1 cellular context compared by ENCODE assay signal in the genomic region with DNA sequence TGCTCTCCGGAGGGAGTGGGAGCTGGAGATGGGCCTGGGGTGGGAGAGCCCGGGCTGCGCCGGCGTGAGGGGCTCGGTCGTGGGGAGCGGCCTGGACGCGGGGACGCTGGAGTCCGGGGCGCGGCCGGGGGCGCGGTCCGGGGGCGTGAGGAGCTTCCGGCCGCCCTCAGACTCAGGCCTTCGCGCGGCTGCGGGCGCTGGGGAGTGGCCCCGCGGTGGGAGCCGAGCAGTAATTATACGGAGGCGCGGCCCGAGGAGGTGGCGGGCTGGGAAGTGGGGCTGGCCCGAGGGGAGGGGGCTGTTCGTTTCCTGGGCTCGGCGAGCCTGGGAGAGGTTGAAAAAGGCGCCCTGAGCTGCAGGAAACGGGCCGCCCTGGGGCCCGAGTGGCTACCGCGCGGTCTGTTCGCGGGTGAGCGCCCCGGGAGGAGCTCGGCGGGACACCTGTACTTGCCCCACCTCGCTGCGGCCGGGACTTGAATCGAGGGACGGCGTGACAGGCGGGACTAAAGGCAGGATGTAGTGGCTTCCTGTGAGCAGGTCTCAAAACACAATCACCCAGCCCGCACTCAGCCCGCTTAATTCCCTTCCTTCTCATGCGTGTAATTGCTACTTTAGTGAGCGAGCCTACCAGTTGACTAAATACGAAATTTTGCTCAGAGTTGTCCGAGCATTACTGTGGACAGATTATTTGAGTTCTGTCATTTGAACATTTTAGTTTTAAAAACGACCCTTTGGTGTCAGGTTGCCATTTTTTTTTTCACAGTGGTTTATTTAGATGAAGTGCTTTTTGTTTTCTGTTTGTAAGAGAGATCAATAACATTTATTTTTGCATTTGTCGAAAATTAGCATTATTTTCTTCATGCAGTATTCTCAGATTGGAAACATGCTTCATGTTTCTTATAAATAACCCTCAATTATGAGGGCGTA.
A peak's percentile ranks its signal among the peaks of the same experiment; 100 is the strongest.
TF ChIP-seq lines count a peak whose summit lies in the region.

No MANE protein-coding gene starts in this region.

TF ChIP-seq in HepG2, 621 proteins besides CTCF, POLR2A, EP300 and RAD21 (continued from another document and continues in another):
- TF ChIP-seq PRDM10 (CRISPR knock-in tag; IDR thresholded peaks at IDR 0.05; ENCODE audit: low read depth) (no peak), NFE2L2 (IDR thresholded peaks at IDR 0.05; ENCODE audit: low read length) (no peak), ESRRA (CRISPR knock-in tag; IDR thresholded peaks at IDR 0.05; ENCODE audit: low read depth) (peak; percentile 35; the same call in 1 of the 2 replicates), ZNF549 (CRISPR knock-in tag; IDR thresholded peaks at IDR 0.05) (0 out of 2 replicates have a peak, but pooled peaks have one; percentile 27), ZNF879 (CRISPR knock-in tag; IDR thresholded peaks at IDR 0.05) (no peak), ZNF136 (CRISPR knock-in tag; IDR thresholded peaks at IDR 0.05; ENCODE audit: low read depth) (no peak), NFKB2 (CRISPR knock-in tag; IDR thresholded peaks at IDR 0.05; ENCODE audit: borderline replicate concordance) (peak; percentile 69; the same call in 1 of the 2 replicates), U2AF1 (optimal IDR thresholded peaks at IDR 0.05; ENCODE audit: low read depth, low read length) (no peak), ZNF205 (CRISPR knock-in tag; IDR thresholded peaks at IDR 0.05) (peak; percentile 68; the same call in 1 of the 2 replicates), ZNF878 (CRISPR knock-in tag; IDR thresholded peaks at IDR 0.05) (no peak), RXRA (CRISPR knock-in tag; IDR thresholded peaks at IDR 0.05) (peak; percentile 57; the same call in 1 of the 2 replicates), ZNF234 (CRISPR knock-in tag; conservative IDR thresholded peaks at IDR 0.05) (0 out of 2 replicates have a peak, but pooled peaks have one; percentile 65), TAF1 (CRISPR knock-in tag; IDR thresholded peaks at IDR 0.05) (peak; percentile 56), ZNF788 (CRISPR knock-in tag; IDR thresholded peaks at IDR 0.05; ENCODE audit: borderline replicate concordance) (peak; percentile 60; the same call in 1 of the 2 replicates), DMAP1 (CRISPR knock-in tag; IDR thresholded peaks at IDR 0.05) (peak; percentile 65; the same call in 1 of the 2 replicates), ZZZ3 (CRISPR knock-in tag; IDR thresholded peaks at IDR 0.05; ENCODE audit: borderline replicate concordance) (no peak), ZC3H4 (CRISPR knock-in tag; IDR thresholded peaks at IDR 0.05; ENCODE audit: borderline replicate concordance) (no peak), ZNF432 (CRISPR knock-in tag; IDR thresholded peaks at IDR 0.05; ENCODE audit: borderline replicate concordance) (no peak), YY1 (IDR thresholded peaks at IDR 0.05; ENCODE audit: insufficient read depth, insufficient replicate concordance, low read depth, low read length) (peak; percentile 9), ZNF574 (CRISPR knock-in tag; IDR thresholded peaks at IDR 0.05) (peak; percentile 45; the same call in 1 of the 2 replicates), ZNF704 (CRISPR knock-in tag; IDR thresholded peaks at IDR 0.05; ENCODE audit: borderline replicate concordance) (0 out of 2 replicates have a peak, but pooled peaks have one; percentile 45), SNAI1 (CRISPR knock-in tag; IDR thresholded peaks at IDR 0.05; ENCODE audit: borderline replicate concordance) (no peak), PTBP1 (IDR thresholded peaks at IDR 0.05; ENCODE audit: low read depth, low read length, poor library complexity, severe bottlenecking) (no peak), PRDM4 (CRISPR knock-in tag; IDR thresholded peaks at IDR 0.05; ENCODE audit: borderline replicate concordance) (no peak), ZNF33A (CRISPR knock-in tag; IDR thresholded peaks at IDR 0.05; ENCODE audit: borderline replicate concordance) (no peak), KMT2B (CRISPR knock-in tag; IDR thresholded peaks at IDR 0.05) (peak; percentile 77), RBAK (CRISPR knock-in tag; IDR thresholded peaks at IDR 0.05) (no peak), TCF7L2 (IDR thresholded peaks at IDR 0.05; ENCODE audit: low read depth, low read length) (no peak), RFX1 (IDR thresholded peaks at IDR 0.05) (no peak), ZBTB7B (CRISPR knock-in tag; IDR thresholded peaks at IDR 0.05) (peak; percentile 63; the same call in 1 of the 2 replicates), ZNF83 (CRISPR knock-in tag; IDR thresholded peaks at IDR 0.05; ENCODE audit: borderline replicate concordance) (peak; percentile 30; the same call in 1 of the 2 replicates), ZNF550 (CRISPR knock-in tag; IDR thresholded peaks at IDR 0.05; ENCODE audit: borderline replicate concordance) (no peak), CREB3 (CRISPR knock-in tag; IDR thresholded peaks at IDR 0.05) (no peak), ZNF274 (CRISPR knock-in tag; IDR thresholded peaks at IDR 0.05) (no peak; the same call in 1 of the 2 replicates), SALL2 (CRISPR knock-in tag; IDR thresholded peaks at IDR 0.05) (peak; percentile 65; the same call in 1 of the 2 replicates), ARNT (IDR thresholded peaks at IDR 0.05) (no peak), ZNF713 (CRISPR knock-in tag; IDR thresholded peaks at IDR 0.05) (no peak), CHCHD3 (CRISPR knock-in tag; IDR thresholded peaks at IDR 0.05) (no peak), ATAD3A (CRISPR knock-in tag; IDR thresholded peaks at IDR 0.05) (no peak), ZNF720 (CRISPR knock-in tag; IDR thresholded peaks at IDR 0.05) (no peak), MLLT10 (CRISPR knock-in tag; IDR thresholded peaks at IDR 0.05) (no peak)
- TF ChIP-seq, protein P1, sequence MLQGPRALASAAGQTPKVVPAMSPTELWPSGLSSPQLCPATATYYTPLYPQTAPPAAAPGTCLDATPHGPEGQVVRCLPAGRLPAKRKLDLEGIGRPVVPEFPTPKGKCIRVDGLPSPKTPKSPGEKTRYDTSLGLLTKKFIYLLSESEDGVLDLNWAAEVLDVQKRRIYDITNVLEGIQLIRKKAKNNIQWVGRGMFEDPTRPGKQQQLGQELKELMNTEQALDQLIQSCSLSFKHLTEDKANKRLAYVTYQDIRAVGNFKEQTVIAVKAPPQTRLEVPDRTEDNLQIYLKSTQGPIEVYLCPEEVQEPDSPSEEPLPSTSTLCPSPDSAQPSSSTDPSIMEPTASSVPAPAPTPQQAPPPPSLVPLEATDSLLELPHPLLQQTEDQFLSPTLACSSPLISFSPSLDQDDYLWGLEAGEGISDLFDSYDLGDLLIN (CRISPR knock-in tag; IDR thresholded peaks at IDR 0.05; ENCODE audit: borderline replicate concordance) = peak; percentile 88; the same call in 1 of the 2 replicates
- TF ChIP-seq, protein P2, sequence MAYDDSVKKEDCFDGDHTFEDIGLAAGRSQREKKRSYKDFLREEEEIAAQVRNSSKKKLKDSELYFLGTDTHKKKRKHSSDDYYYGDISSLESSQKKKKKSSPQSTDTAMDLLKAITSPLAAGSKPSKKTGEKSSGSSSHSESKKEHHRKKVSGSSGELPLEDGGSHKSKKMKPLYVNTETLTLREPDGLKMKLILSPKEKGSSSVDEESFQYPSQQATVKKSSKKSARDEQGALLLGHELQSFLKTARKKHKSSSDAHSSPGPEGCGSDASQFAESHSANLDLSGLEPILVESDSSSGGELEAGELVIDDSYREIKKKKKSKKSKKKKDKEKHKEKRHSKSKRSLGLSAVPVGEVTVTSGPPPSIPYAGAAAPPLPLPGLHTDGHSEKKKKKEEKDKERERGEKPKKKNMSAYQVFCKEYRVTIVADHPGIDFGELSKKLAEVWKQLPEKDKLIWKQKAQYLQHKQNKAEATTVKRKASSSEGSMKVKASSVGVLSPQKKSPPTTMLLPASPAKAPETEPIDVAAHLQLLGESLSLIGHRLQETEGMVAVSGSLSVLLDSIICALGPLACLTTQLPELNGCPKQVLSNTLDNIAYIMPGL (CRISPR knock-in tag; IDR thresholded peaks at IDR 0.05; ENCODE audit: borderline replicate concordance in 1 of 2, low read depth in 1 of 2) = peak; percentile 54 to 55; a peak in 2 of 4 replicates
- TF ChIP-seq, protein P3, sequence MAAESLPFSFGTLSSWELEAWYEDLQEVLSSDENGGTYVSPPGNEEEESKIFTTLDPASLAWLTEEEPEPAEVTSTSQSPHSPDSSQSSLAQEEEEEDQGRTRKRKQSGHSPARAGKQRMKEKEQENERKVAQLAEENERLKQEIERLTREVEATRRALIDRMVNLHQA (CRISPR knock-in tag; IDR thresholded peaks at IDR 0.05) = no peak
- TF ChIP-seq, protein P4, sequence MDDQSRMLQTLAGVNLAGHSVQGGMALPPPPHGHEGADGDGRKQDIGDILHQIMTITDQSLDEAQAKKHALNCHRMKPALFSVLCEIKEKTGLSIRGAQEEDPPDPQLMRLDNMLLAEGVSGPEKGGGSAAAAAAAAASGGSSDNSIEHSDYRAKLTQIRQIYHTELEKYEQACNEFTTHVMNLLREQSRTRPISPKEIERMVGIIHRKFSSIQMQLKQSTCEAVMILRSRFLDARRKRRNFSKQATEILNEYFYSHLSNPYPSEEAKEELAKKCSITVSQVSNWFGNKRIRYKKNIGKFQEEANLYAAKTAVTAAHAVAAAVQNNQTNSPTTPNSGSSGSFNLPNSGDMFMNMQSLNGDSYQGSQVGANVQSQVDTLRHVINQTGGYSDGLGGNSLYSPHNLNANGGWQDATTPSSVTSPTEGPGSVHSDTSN (CRISPR knock-in tag; IDR thresholded peaks at IDR 0.05; ENCODE audit: borderline replicate concordance) = no peak
